ENCODE assay signal across 19 cellular contexts in the genomic region with DNA sequence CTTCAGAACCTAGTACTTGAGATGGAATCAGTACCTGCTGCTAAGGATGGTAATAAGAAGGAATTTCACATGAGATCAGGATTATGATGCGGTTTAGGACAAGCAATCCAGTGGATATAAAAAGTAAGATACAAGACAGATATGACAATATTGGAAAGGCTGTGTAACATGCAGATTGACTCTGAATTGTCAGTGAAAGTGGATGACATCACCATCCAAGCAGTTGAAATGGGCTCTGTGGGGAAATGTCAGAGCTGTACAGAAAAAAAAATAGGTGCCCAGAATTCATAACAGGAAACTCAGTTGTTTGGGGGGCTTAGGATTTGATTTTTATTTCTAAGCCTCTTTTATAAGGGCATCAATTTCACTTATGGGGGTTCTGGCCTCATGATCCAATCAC.
"Had no signal": no experiment of that assay in that cellular context is flagged by ENCODE, and none has a peak within 500 bp of the region (broad histone marks: within the 10 kb centered on the region; RNA-seq: fewer than 3 reads in every experiment).

No MANE protein-coding gene starts in this region.

- DNase-seq: colonic mucosa; dermis blood vessel endothelial cell; heart left ventricle; hippocampal formation; left colon; left ventricle myocardium superior; mucosa of descending colon; naive thymus-derived CD8-positive, alpha-beta T cell; nucleus accumbens; ovary; small intestine; stimulated activated CD4-positive, alpha-beta T cell treated with anti-CD3 and anti-CD28 coated beads, Interleukin-12 subunit alpha, Interleukin-12 subunit beta, amount 100 ng/mL, for 4 hours; stimulated activated naive CD4-positive, alpha-beta T cell; stomach; substantia nigra; transverse colon had no signal

- H3K27me3 ChIP-seq: colonic mucosa, heart left ventricle, ovary, right atrium auricular region, stomach, transverse colon had no signal

- H3K4me1 ChIP-seq: colonic mucosa, heart left ventricle, right atrium auricular region, stomach, transverse colon had no signal

- H3K9me3 ChIP-seq: colonic mucosa, ovary, right atrium auricular region, thoracic aorta, transverse colon had no signal

- H3K36me3 ChIP-seq: colonic mucosa, heart left ventricle, ovary, right atrium auricular region, stomach, thoracic aorta, transverse colon had no signal

- H3K4me3 ChIP-seq: colonic mucosa, heart left ventricle, lung, mucosa of descending colon, ovary, right atrium auricular region, stomach, thoracic aorta, transverse colon had no signal

- H3K27ac ChIP-seq: colonic mucosa, heart left ventricle, ovary, right atrium auricular region, stomach, thoracic aorta, transverse colon had no signal
